31 cellular contexts compared by ENCODE assay signal in genomic region chr6:158492881-158493280, GRCh38.
"Had no signal": no experiment of that assay in that cellular context is flagged by ENCODE, and none has a peak within 500 bp of the region (broad histone marks: within the 10 kb centered on the region; RNA-seq: fewer than 3 reads in every experiment).

No MANE protein-coding gene starts in this region.

- H3K9me3 ChIP-seq: ascending aorta, breast epithelium had no signal

- H3K27ac ChIP-seq: ascending aorta, brain microvascular endothelial cell, breast epithelium, VCaP had no signal

- FAIRE-seq: TTC549 had no signal

- H3K36me3 ChIP-seq: breast epithelium had no signal

- H3K4me1 ChIP-seq: ascending aorta, breast epithelium had no signal

- DNase-seq: activated B cell treated with CpG ODN at 0.5 μM for 24 hours; activated CD4-positive, alpha-beta memory T cell treated with anti-CD3 and anti-CD28 coated beads for 36 hours; activated CD4-positive, alpha-beta T cell treated with anti-CD3 and anti-CD28 coated beads for 4 hours; activated CD4-positive, alpha-beta T cell treated with anti-CD3 and anti-CD28 coated beads, Interleukin-2, amount 10 ng/mL, durations not matched to agents 24 days and 14 days; activated CD4-positive, alpha-beta T cell treated with anti-CD3 and anti-CD28 coated beads, Interleukin-2, amount 50 U/mL, for 1 hour; activated CD4-positive, alpha-beta T cell treated with anti-CD3 and anti-CD28 coated beads, Interleukin-2, amount 50 U/mL, for 4 hours; activated CD4-positive, CD25-positive, alpha-beta regulatory T cell treated with anti-CD3 and anti-CD28 coated beads, Interleukin-2, amount 50 U/mL, for 72 hours; activated CD8-positive, alpha-beta memory T cell treated with anti-CD3 and anti-CD28 coated beads, Interleukin-2, amount 50 U/mL, for 4 hours; activated CD8-positive, alpha-beta T cell treated with anti-CD3 and anti-CD28 coated beads for 36 hours; activated effector memory CD4-positive, alpha-beta T cell treated with anti-CD3 and anti-CD28 coated beads, Interleukin-2, amount 50 U/mL, for 16 hours; activated naive CD4-positive, alpha-beta T cell treated with anti-CD3 and anti-CD28 coated beads, Interleukin-2, amount 10 ng/mL, durations not matched to agents 7 days and 5 days; activated naive CD4-positive, alpha-beta T cell treated with Interleukin-2 at 50 U/mL for 16 hours; activated naive CD8-positive, alpha-beta T cell treated with anti-CD3 and anti-CD28 coated beads, Interleukin-2, amount 10 ng/mL, durations not matched to agents 7 days and 5 days; activated naive CD8-positive, alpha-beta T cell treated with anti-CD3 and anti-CD28 coated beads, Interleukin-2, amount 50 U/mL, for 24 hours; activated T-cell treated with anti-CD3 and anti-CD28 coated beads for 4 hours; activated T-cell treated with anti-CD3 and anti-CD28 coated beads, Interleukin-2, amount 50 U/mL, for 1 hour; activated T-cell treated with anti-CD3 and anti-CD28 coated beads, Interleukin-2, amount 50 U/mL, for 4 hours; activated T-cell treated with anti-CD3 and anti-CD28 coated beads, Interleukin-2, amount 50 U/mL, for 72 hours; amygdala; anterior cingulate cortex; brain microvascular endothelial cell; cerebellar nuclear complex; SW 1271; T-helper 1 cell; T-helper 2 cell; T-helper 9 cell had no signal

- ATAC-seq: activated CD8-positive, alpha-beta T cell treated with anti-CD3 and anti-CD28 coated beads for 36 hours; activated naive CD8-positive, alpha-beta T cell treated with anti-CD3 and anti-CD28 coated beads, Interleukin-2, amount 50 U/mL, for 24 hours; activated T-cell treated with anti-CD3 and anti-CD28 coated beads, Interleukin-2, amount 50 U/mL, for 4 hours; activated T-cell treated with anti-CD3 and anti-CD28 coated beads, Interleukin-2, amount 50 U/mL, for 72 hours; activated T-helper 17 cell treated with anti-CD3 and anti-CD28 coated beads, Interleukin-2, amount 50 U/mL, for 72 hours had no signal

- H3K4me3 ChIP-seq: ascending aorta, breast epithelium had no signal

- H3K27me3 ChIP-seq: ascending aorta, brain microvascular endothelial cell, breast epithelium had no signal
